In genomic region chr11:831951-832528, GRCh38 we compare ENCODE assay signal across 7 cellular contexts. TPM values are rescaled to one million over a fixed set of nuclear protein-coding genes. Genes with fewer than 3 reads are reported as not detected.
DNase-seq lines count a peak whose midpoint lies in the region; ATAC-seq and TF ChIP-seq lines count a peak whose summit lies in the region.

No MANE protein-coding gene starts in this region.

- POLR2A ChIA-PET in T-cell (lab: Charles Lee): no interaction called here

- H3K27ac ChIP-seq in skin epidermis: peak overlapping the region in 18 of 21 experiments; percentile 7 to 93 (median 87)

- H3K4me3 ChIP-seq in H7 (ENCODE audit: insufficient read depth, low read depth, low read length): peak overlapping the region; percentile 54
- H3K4me3 ChIP-seq in skin epidermis: peak overlapping the region; percentile 19 to 77 (median 70)

- H3K4me1 Mint-ChIP-seq in T-cell (peaks cover 23 to 46% (median 30%) of the 10 kb centered on the region in 3 donors), glutamatergic neuron (ENCODE audit: low read depth, unreplicated experiment) (peaks cover 11% of the 10 kb centered on the region)

- CTCF ChIA-PET in T-cell (lab: Charles Lee): no interaction called here

- ATAC-seq in T-cell (replicated peaks in 1 of 4) (no peak), HG03469 (IDR thresholded peaks at IDR 0.05; ENCODE audit: unreplicated experiment) (no peak), HG02588 (IDR thresholded peaks at IDR 0.05; ENCODE audit: unreplicated experiment) (no peak), GM19452 (IDR thresholded peaks at IDR 0.05; ENCODE audit: unreplicated experiment) (no peak)

- peaks cover 9 to 34% of the 10 kb centered on the region in 2 donors for H3K27me3 Mint-ChIP-seq in T-cell
- peaks cover 14% of the 10 kb centered on the region for H3K27me3 Mint-ChIP-seq in glutamatergic neuron (ENCODE audit: unreplicated experiment)

- H3K27me3 ChIP-seq in H7 (ENCODE audit: control insufficient read depth, insufficient read depth, low read length): peaks cover 44% of the 10 kb centered on the region

- H3K36me3 Mint-ChIP-seq in T-cell (no peaks in the 10 kb centered on the region), glutamatergic neuron (ENCODE audit: unreplicated experiment) (no peaks in the 10 kb centered on the region)

- no peak for DNase-seq in H7
- no peak for DNase-seq in T-cell
- DNase-seq in glutamatergic neuron: no peak

- H3K36me3 ChIP-seq in H7 (replicated peaks; ENCODE audit: control insufficient read depth, insufficient read depth, low read length): peaks cover 1% of the 10 kb centered on the region; the same call in 1 of the 2 replicates

- H3K4me3 Mint-ChIP-seq in T-cell (peak overlapping the region; percentile 25 to 78 (median 55)), glutamatergic neuron (ENCODE audit: unreplicated experiment) (peak overlapping the region; percentile 88)

- H3K9me3 Mint-ChIP-seq in T-cell (no peaks in the 10 kb centered on the region), glutamatergic neuron (ENCODE audit: unreplicated experiment) (peaks cover 7% of the 10 kb centered on the region)

- no peak overlapping the region for H3K27ac Mint-ChIP-seq in T-cell
- peak overlapping the region; percentile 90 for H3K27ac Mint-ChIP-seq in glutamatergic neuron (ENCODE audit: unreplicated experiment)

- TF ChIP-seq CTCF in glutamatergic neuron (IDR thresholded peaks at IDR 0.05; ENCODE audit: partially characterized antibody, unreplicated experiment): no peak

RNA-seq across cellular contexts. Expression of gene CD151, which starts 0.7 kb away (rescaled TPM):
- 175 and 190 TPM in 2 replicates for total RNA-seq in H7 (2014; rRNA removed; shearing (Covaris generic))
- total RNA-seq in T-cell (10 to 100 TPM; 14.9 to 28.2 (median 25.6) TPM), glutamatergic neuron (ENCODE audit: unreplicated experiment) (346 TPM)

RNA-seq across cellular contexts. Expression of gene CRACR2B, which starts 4.3 kb away (rescaled TPM):
- total RNA-seq in H7 (2014; rRNA removed; shearing (Covaris generic)): 20.2 and 35.8 TPM in 2 replicates
- 1 to 10 TPM; 1.4 to 2.9 (median 1.5) TPM for total RNA-seq in T-cell
- total RNA-seq in glutamatergic neuron (ENCODE audit: unreplicated experiment): 19.7 TPM

RNA-seq across cellular contexts. Expression of gene POLR2L, which starts 10.3 kb away (rescaled TPM):
- 96.1 and 135 TPM in 2 replicates for total RNA-seq in H7 (2014; rRNA removed; shearing (Covaris generic))
- 10 to 100 TPM; 34.2 to 73.9 (median 68.7) TPM for total RNA-seq in T-cell
- 106 TPM for total RNA-seq in glutamatergic neuron (ENCODE audit: unreplicated experiment)

RNA-seq across cellular contexts. Expression of gene TSPAN4, which starts 10.6 kb away (rescaled TPM):
- total RNA-seq in H7 (2014; rRNA removed; shearing (Covaris generic)): 101 and 117 TPM in 2 replicates
- total RNA-seq in T-cell (1 to 10 TPM; 3.1 to 5.8 (median 4.4) TPM), glutamatergic neuron (ENCODE audit: unreplicated experiment) (82.5 TPM)

RNA-seq across cellular contexts. Expression of gene PNPLA2, which starts 13.3 kb away (rescaled TPM):
- total RNA-seq in H7 (2014; rRNA removed; shearing (Covaris generic)): 15.7 and 28.7 TPM in 2 replicates
- 100 to 1,000 TPM; 172 to 212 (median 206) TPM for total RNA-seq in T-cell
- 32.3 TPM for total RNA-seq in glutamatergic neuron (ENCODE audit: unreplicated experiment)
